ENCODE assay signal across 15 cellular contexts in genomic region chr11:117017456-117017855, GRCh38.
DNase-seq lines count a peak whose midpoint lies in the region; ATAC-seq and TF ChIP-seq lines count a peak whose summit lies in the region.
"Had no signal": no experiment of that assay in that cellular context is flagged by ENCODE, and none has a peak within 500 bp of the region (broad histone marks: within the 10 kb centered on the region; RNA-seq: fewer than 3 reads in every experiment).

No MANE protein-coding gene starts in this region.

- POLR2A ChIA-PET in PC-9 (lab: Charles Lee; ENCODE audit: unreplicated experiment) = interaction anchor here (0.6 kb wide), 1 partner anchor 80 kb away, joined by 5 read pairs; no protein-coding TSS in a partner anchor
- POLR2A ChIA-PET in OCI-LY7 (lab: Charles Lee) = interaction anchor here (0.6 to 1.7 kb wide), 11 partner anchors 10 to 89 kb away, joined by 3 to 6 read pairs (median 4); no protein-coding TSS in a partner anchor

- ATAC-seq in effector memory CD8-positive, alpha-beta T cell (replicated peaks) = no peak
- no peak for ATAC-seq in activated CD4-positive, CD25-positive, alpha-beta regulatory T cell treated with anti-CD3 and anti-CD28 coated beads, Interleukin-2, amount 50 U/mL, for 24 hours

- H3K4me1 Mint-ChIP-seq in effector memory CD8-positive, alpha-beta T cell (ENCODE audit: low read depth in 2 of 2) = peaks cover 31 to 57% of the 10 kb centered on the region in 2 donors

- H3K4me3 ChIP-seq in PC-9 = no peak overlapping the region
- H3K4me3 ChIP-seq in smooth muscle cell = no peak overlapping the region
- H3K4me3 ChIP-seq in OCI-LY7 (ENCODE audit: low read depth, low read length, poor library complexity, severe bottlenecking) = no peak overlapping the region

- H3K9me3 ChIP-seq in PC-9 (ENCODE audit: insufficient read depth, low read depth) (no peaks in the 10 kb centered on the region), smooth muscle cell (replicated peaks; ENCODE audit: low read depth) (no peaks in the 10 kb centered on the region), OCI-LY7 (ENCODE audit: low read length) (no peaks in the 10 kb centered on the region)

- TF ChIP-seq CTCF in PC-9 (conservative IDR thresholded peaks at IDR 0.05) (no peak), smooth muscle cell (IDR thresholded peaks at IDR 0.05; ENCODE audit: borderline replicate concordance, insufficient read depth, poor library complexity, severe bottlenecking) (no peak), OCI-LY7 (conservative IDR thresholded peaks at IDR 0.05; ENCODE audit: low read length) (no peak)

- no peaks in the 10 kb centered on the region for H3K36me3 ChIP-seq in PC-9 (ENCODE audit: low read depth)
- peaks cover 5% of the 10 kb centered on the region for H3K36me3 ChIP-seq in smooth muscle cell (ENCODE audit: low read depth)
- H3K36me3 ChIP-seq in OCI-LY7 (ENCODE audit: insufficient read depth, low read length) = no peaks in the 10 kb centered on the region; the same call in 1 of the 2 replicates

- H3K27me3 ChIP-seq in PC-9 (ENCODE audit: insufficient read depth, low read depth) (no peaks in the 10 kb centered on the region), smooth muscle cell (ENCODE audit: low read depth) (no peaks in the 10 kb centered on the region)

- H3K4me1 ChIP-seq in PC-9 (replicated peaks; ENCODE audit: insufficient read depth) (peaks cover 14% of the 10 kb centered on the region), smooth muscle cell (ENCODE audit: low read depth) (no peaks in the 10 kb centered on the region), OCI-LY7 (ENCODE audit: insufficient read depth, low read length, poor library complexity, severe bottlenecking) (peaks cover 20% of the 10 kb centered on the region)

- no peaks in the 10 kb centered on the region for H3K9me2 ChIP-seq in PC-9 (ENCODE audit: insufficient read depth)
- no peaks in the 10 kb centered on the region for H3K9me2 ChIP-seq in OCI-LY7 (ENCODE audit: insufficient read depth, low read length)

- H3K4me2 ChIP-seq in PC-9 (peak overlapping the region; percentile 20), smooth muscle cell (no peak overlapping the region), OCI-LY7 (ENCODE audit: low read length) (no peak overlapping the region)

- peak overlapping the region; percentile 20 to 49 for H3K27ac Mint-ChIP-seq in effector memory CD8-positive, alpha-beta T cell
- H3K27ac Mint-ChIP-seq: CD14-positive monocyte, H9 had no signal

- peaks cover 43% of the 10 kb centered on the region for H3K36me3 Mint-ChIP-seq in effector memory CD8-positive, alpha-beta T cell (ENCODE audit: insufficient read depth)
- H3K36me3 Mint-ChIP-seq: IgD-negative memory B cell had no signal

- H3K9ac ChIP-seq in smooth muscle cell (ENCODE audit: low read depth) = no peak overlapping the region

- no peak overlapping the region for H3K4me3 Mint-ChIP-seq in effector memory CD8-positive, alpha-beta T cell
- H3K4me3 Mint-ChIP-seq: CD14-positive monocyte, H9 had no signal

- DNase-seq in DMS53 treated with DMSO at 0.1 percent for 48 hours (lab: John Stamatoyannopoulos, UW; ENCODE audit: unreplicated experiment) = peak; percentile 25
- peak in 1 of 2 experiments; percentile 69 for DNase-seq in PC-9
- no peak for DNase-seq in effector memory CD8-positive, alpha-beta T cell
- DNase-seq in smooth muscle cell (lab: John Stamatoyannopoulos, UW; ENCODE audit: unreplicated experiment) = no peak
- no peak for DNase-seq in NCI-H1436 treated with DMSO at 0.1 percent for 48 hours (lab: John Stamatoyannopoulos, UW)
- no peak for DNase-seq in OCI-LY7 (ENCODE audit: low spot score)
- DNase-seq: AML-193, H9, Kasumi-1, NCI-H1092 treated with DMSO at 0.1 percent for 48 hours, NCI-H2081, NCI-H774 had no signal

- CTCF ChIA-PET in PC-9 (lab: Charles Lee) (no interaction called here), OCI-LY7 (lab: Charles Lee; ENCODE audit: unreplicated experiment) (no interaction called here)

- no peak overlapping the region for H2AFZ ChIP-seq in PC-9
- no peak overlapping the region for H2AFZ ChIP-seq in smooth muscle cell (ENCODE audit: low read depth)
- H2AFZ ChIP-seq in OCI-LY7 (ENCODE audit: low read length) = no peak overlapping the region

- intact Hi-C loops in PC-9 (cut with micrococcal nuclease; ENCODE audit: unreplicated experiment) (no loop called here), OCI-LY7 (cut with micrococcal nuclease; ENCODE audit: unreplicated experiment) (no loop called here)

- no peaks in the 10 kb centered on the region for H3K9me3 Mint-ChIP-seq in effector memory CD8-positive, alpha-beta T cell
- H3K9me3 Mint-ChIP-seq: H9, IgD-negative memory B cell had no signal

- H3K79me2 ChIP-seq in PC-9 (ENCODE audit: low read depth) (peaks cover 49% of the 10 kb centered on the region), smooth muscle cell (ENCODE audit: low read depth) (peaks cover 49% of the 10 kb centered on the region), OCI-LY7 (ENCODE audit: insufficient read depth, low read depth, low read length) (peaks cover 57% of the 10 kb centered on the region; the same call in 1 of the 2 replicates)

- WGBS in smooth muscle cell (ENCODE audit: low lambda C conversion rate) = 81% methylated on average over 1 of the region's 1 CpG

- BruUV-seq in PC-9 (replicated peaks; lab: Mats Ljungman, UMichigan) (no TSS peak), OCI-LY7 (replicated peaks; lab: Mats Ljungman, UMichigan) (no TSS peak)

- H4K20me1 ChIP-seq in PC-9 (ENCODE audit: insufficient read depth) (peaks cover 12% of the 10 kb centered on the region), smooth muscle cell (ENCODE audit: low read depth) (peaks cover 71% of the 10 kb centered on the region), OCI-LY7 (ENCODE audit: insufficient read depth, low read length) (0 out of 2 replicates have a peak, but pooled peaks cover 4% of the 10 kb centered on the region)

- H3K27me3 Mint-ChIP-seq in effector memory CD8-positive, alpha-beta T cell = no peaks in the 10 kb centered on the region
- H3K27me3 Mint-ChIP-seq: IgD-negative memory B cell had no signal

- H3F3A ChIP-seq in PC-9 (ENCODE audit: insufficient read depth, low read depth) (peaks cover 14% of the 10 kb centered on the region; the same call in 1 of the 2 replicates), smooth muscle cell (ENCODE audit: low read depth) (no peaks in the 10 kb centered on the region)

- H3K27ac ChIP-seq in PC-9 (no peak overlapping the region), smooth muscle cell (ENCODE audit: low read depth) (peak overlapping the region; percentile 3), OCI-LY7 (ENCODE audit: low read depth, low read length, poor library complexity, severe bottlenecking) (no peak overlapping the region)
